Comparison of ENCODE assay signal across 9 cellular contexts in the genomic region with DNA sequence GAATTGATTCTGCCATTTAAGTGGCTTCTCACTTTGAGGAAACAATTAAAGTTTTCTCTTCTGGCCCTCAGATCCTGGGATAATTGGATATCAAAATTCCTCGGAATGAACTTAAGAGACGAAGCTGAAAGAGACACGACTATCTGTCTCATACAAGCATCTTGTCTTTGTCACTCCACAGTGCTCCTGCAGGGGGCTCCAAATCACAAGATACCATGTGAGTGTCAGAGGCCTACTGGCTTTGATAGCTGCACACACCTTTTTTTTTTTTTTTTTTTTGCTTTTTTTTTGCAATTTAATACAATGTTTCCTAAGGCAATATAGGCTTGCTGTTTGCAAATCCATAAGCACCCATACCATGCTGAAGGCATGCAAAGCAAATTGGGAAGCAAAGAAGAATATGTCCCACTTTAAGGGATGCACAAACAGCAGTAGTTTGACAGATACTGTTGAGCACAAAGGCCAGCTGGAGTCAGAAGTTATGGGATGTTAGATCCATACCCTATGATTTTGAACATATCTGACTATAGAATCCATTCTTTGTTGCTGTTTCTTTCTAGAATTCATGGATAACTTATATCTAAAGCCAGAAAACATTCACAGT.
DNase-seq lines count a peak whose midpoint lies in the region; ATAC-seq and TF ChIP-seq lines count a peak whose summit lies in the region.
"Had no signal": no experiment of that assay in that cellular context is flagged by ENCODE, and none has a peak within 500 bp of the region (broad histone marks: within the 10 kb centered on the region; RNA-seq: fewer than 3 reads in every experiment).

No MANE protein-coding gene starts in this region.

- CTCF ChIA-PET in SK-N-SH (lab: Yijun Ruan, JAX) = interaction anchor here (0.6 to 2.0 kb wide), 14 partner anchors 9 to 74 kb away, joined by 3 to 37 read pairs (median 4); no protein-coding TSS in a partner anchor

- H3K9ac ChIP-seq in SK-N-SH = no peak overlapping the region
- H3K9ac ChIP-seq: BLaER1 treated with 17β-estradiol and CSF1 and Interleukin-3, amounts not matched to agents 10 nM and 100 nM had no signal

- H3K9me2 ChIP-seq in SK-N-SH = no peaks in the 10 kb centered on the region

- H2AFZ ChIP-seq in SK-N-SH (ENCODE audit: low read depth) = no peak overlapping the region

- no peaks in the 10 kb centered on the region for H3F3A ChIP-seq in SK-N-SH (replicated peaks; ENCODE audit: insufficient read depth)

- H3K79me2 ChIP-seq in SK-N-SH (ENCODE audit: insufficient read depth) = no peaks in the 10 kb centered on the region

- ATAC-seq in GM21447 (IDR thresholded peaks at IDR 0.05; ENCODE audit: unreplicated experiment) = peak; percentile 93
- ATAC-seq in HG03571 (IDR thresholded peaks at IDR 0.05; ENCODE audit: unreplicated experiment) = peak; percentile 95

- H3K36me3 ChIP-seq in SK-N-SH (replicated peaks in 1 of 2; ENCODE audit: control insufficient read depth in 1 of 2, insufficient read depth in 2 of 2, low read length in 1 of 2) (no peaks in the 10 kb centered on the region), suprapubic skin (no peaks in the 10 kb centered on the region)
- H3K36me3 ChIP-seq: BLaER1 treated with 17β-estradiol and CSF1 and Interleukin-3, amounts not matched to agents 10 nM and 100 nM had no signal

- no peaks in the 10 kb centered on the region for H4K20me1 ChIP-seq in SK-N-SH (ENCODE audit: insufficient read depth)
- H4K20me1 ChIP-seq: BLaER1 treated with 17β-estradiol and CSF1 and Interleukin-3, amounts not matched to agents 10 nM and 100 nM had no signal

- H3K4me3 ChIP-seq in SK-N-SH (ENCODE audit: low read depth in 2 of 2, low read length in 1 of 2) (no peak overlapping the region), fibroblast of mammary gland (ENCODE audit: control insufficient read depth, low read depth, low read length) (no peak overlapping the region), suprapubic skin (no peak overlapping the region)
- H3K4me3 ChIP-seq: BLaER1 treated with 17β-estradiol and CSF1 and Interleukin-3, amounts not matched to agents 10 nM and 100 nM had no signal

- H3K4me2 ChIP-seq in SK-N-SH = no peak overlapping the region
- H3K4me2 ChIP-seq: BLaER1 treated with 17β-estradiol and CSF1 and Interleukin-3, amounts not matched to agents 10 nM and 100 nM had no signal

- peak; percentile 52 for DNase-seq in NCI-H2081 (lab: John Stamatoyannopoulos, UW)
- DNase-seq in NCI-H2081 treated with DMSO at 0.1 percent for 48 hours (lab: John Stamatoyannopoulos, UW) = no peak
- peak; percentile 61 for DNase-seq in SK-N-SH
- peak; percentile 11 for DNase-seq in fibroblast of mammary gland (ENCODE audit: low read depth)
- peak; percentile 10 to 29 for DNase-seq in stimulated activated CD4-positive, alpha-beta T cell treated with anti-CD3 and anti-CD28 coated beads, Interleukin-2, amount 100 ng/mL, for 48 hours
- no peak for DNase-seq in suprapubic skin (ENCODE audit: low spot score in 2 of 2)

- no peak for TF ChIP-seq POLR2A in suprapubic skin (IDR thresholded peaks at IDR 0.05)

- H3K9me3 ChIP-seq in SK-N-SH = no peaks in the 10 kb centered on the region
- H3K9me3 ChIP-seq in suprapubic skin = no peaks in the 10 kb centered on the region

- H3K27me3 ChIP-seq in SK-N-SH (ENCODE audit: insufficient read depth) (no peaks in the 10 kb centered on the region), suprapubic skin (no peaks in the 10 kb centered on the region)
- H3K27me3 ChIP-seq: BLaER1 treated with 17β-estradiol and CSF1 and Interleukin-3, amounts not matched to agents 10 nM and 100 nM had no signal

- TF ChIP-seq EP300 in SK-N-SH (IDR thresholded peaks at IDR 0.05; ENCODE audit: borderline replicate concordance in 1 of 2, low read depth in 1 of 2, low read length in 1 of 2) (no peak), suprapubic skin (IDR thresholded peaks at IDR 0.05) (no peak)

- POLR2A ChIA-PET in SK-N-SH (lab: Yijun Ruan, JAX) = no interaction called here

- WGBS in SK-N-SH (ENCODE audit: low lambda C conversion rate) = 32% methylated on average over 3 of the region's 3 CpGs
- WGBS in suprapubic skin = 60% methylated on average over 3 of the region's 3 CpGs

- H3K4me1 ChIP-seq in SK-N-SH (ENCODE audit: control insufficient read depth in 1 of 2, insufficient read depth in 2 of 2, low read depth in 1 of 2, low read length in 1 of 2) (no peaks in the 10 kb centered on the region), suprapubic skin (no peaks in the 10 kb centered on the region)
- H3K4me1 ChIP-seq: BLaER1 treated with 17β-estradiol and CSF1 and Interleukin-3, amounts not matched to agents 10 nM and 100 nM had no signal

- H3K27ac ChIP-seq in SK-N-SH (ENCODE audit: low read depth in 2 of 2, low read length in 1 of 2) = no peak overlapping the region
- no peak overlapping the region for H3K27ac ChIP-seq in suprapubic skin
- H3K27ac ChIP-seq: BLaER1 treated with 17β-estradiol and CSF1 and Interleukin-3, amounts not matched to agents 10 nM and 100 nM had no signal

- peak; percentile 69 for TF ChIP-seq RAD21 in SK-N-SH (IDR thresholded peaks at IDR 0.05; ENCODE audit: low read length)

- TF ChIP-seq CTCF in SK-N-SH (IDR thresholded peaks at IDR 0.05) (peak; percentile 68), fibroblast of mammary gland (conservative IDR thresholded peaks at IDR 0.05; ENCODE audit: control insufficient read depth, insufficient read depth, low read depth, low read length) (peak; percentile 34), suprapubic skin (IDR thresholded peaks at IDR 0.05) (no peak)

TF ChIP-seq in SK-N-SH, 30 proteins besides CTCF, POLR2A, EP300 and RAD21:
- TF ChIP-seq SMC3 (IDR thresholded peaks at IDR 0.05; ENCODE audit: low read depth, low read length) = peak; percentile 30
- no peak for TF ChIP-seq GATA2 (CRISPR knock-in tag; IDR thresholded peaks at IDR 0.05)

Comparison
In these comparisons a context has a peak if more than half of its experiments do, and no peak if none do; other contexts are left out.
1. DNase-seq: peak in NCI-H2081 (2 of 2), SK-N-SH (single experiment), fibroblast of mammary gland (single experiment) and stimulated activated CD4-positive, alpha-beta T cell treated with anti-CD3 and anti-CD28 coated beads, Interleukin-2, amount 100 ng/mL, for 48 hours (2 of 2); none in NCI-H2081 treated with DMSO at 0.1 percent for 48 hours (single experiment) and suprapubic skin (0 of 2).
2. CTCF ChIP-seq: peak in SK-N-SH (single experiment) and fibroblast of mammary gland (single experiment); none in suprapubic skin (0 of 2).